Comparison of ENCODE assay signal across 10 cellular contexts in genomic region chr5:125326114-125326513, GRCh38.
DNase-seq lines count a peak whose midpoint lies in the region; ATAC-seq, FAIRE-seq and TF ChIP-seq lines count a peak whose summit lies in the region.
"Had no signal": no experiment of that assay in that cellular context is flagged by ENCODE, and none has a peak within 500 bp of the region (broad histone marks: within the 10 kb centered on the region; RNA-seq: fewer than 3 reads in every experiment).

No MANE protein-coding gene starts in this region.

- no peak for FAIRE-seq in bronchial epithelial cell (lab: Jason Lieb, UNC)
- no peak for FAIRE-seq in kidney (lab: Jason Lieb, UNC)

- H3K4me2 ChIP-seq in GM23338, result no peak overlapping the region

- peaks cover 26% of the 10 kb centered on the region; the same call in 2 of the 3 replicates for H3K4me1 Mint-ChIP-seq in GM23338

- H3K27ac ChIP-seq in GM23338 (ENCODE audit: low read depth) (no peak overlapping the region), kidney (ENCODE audit: low read depth in 2 of 2, low read length in 2 of 2) (no peak overlapping the region), upper lobe of right lung (no peak overlapping the region)

- DNase-seq in GM23338 (ENCODE audit: low spot score) (no peak), NCI-H2227 (lab: John Stamatoyannopoulos, UW; ENCODE audit: unreplicated experiment) (peak; percentile 85), bronchial epithelial cell (ENCODE audit: low read depth) (peak; percentile 76), pulmonary artery endothelial cell (ENCODE audit: low read depth, low spot score) (peak; percentile 71), kidney (no peak), upper lobe of right lung (no peak), posterior cingulate gyrus (no peak)
- DNase-seq: activated CD4-positive, CD25-positive, alpha-beta regulatory T cell had no signal

- no peaks in the 10 kb centered on the region; the same call in 2 of the 3 replicates for H3K36me3 Mint-ChIP-seq in GM23338 (ENCODE audit: low read depth)

- H3K9ac ChIP-seq in kidney (ENCODE audit: low read length in 2 of 2), result no peak overlapping the region

- 0 out of 2 replicates have a peak overlapping the region, but pooled peaks have one; percentile 27 for H3K27ac Mint-ChIP-seq in GM23338
- H3K27ac Mint-ChIP-seq: IgD-negative memory B cell had no signal

- H3K9me3 ChIP-seq in kidney (ENCODE audit: control insufficient read depth in 1 of 2, low read length in 2 of 2), result no peaks in the 10 kb centered on the region
- H3K9me3 ChIP-seq in upper lobe of right lung, result no peaks in the 10 kb centered on the region

- ATAC-seq in GM23338, result no peak
- ATAC-seq in GM18867 (IDR thresholded peaks at IDR 0.05; ENCODE audit: unreplicated experiment), result no peak
- no peak for ATAC-seq in upper lobe of right lung

- H2AFZ ChIP-seq in GM23338, result no peak overlapping the region

- no peaks in the 10 kb centered on the region for H4K20me1 ChIP-seq in GM23338 (replicated peaks; ENCODE audit: insufficient read depth)

- TF ChIP-seq CTCF in GM23338 (conservative IDR thresholded peaks at IDR 0.05; ENCODE audit: low read depth in 2 of 2), result no peak
- TF ChIP-seq CTCF in bronchial epithelial cell (IDR thresholded peaks at IDR 0.05; ENCODE audit: insufficient read depth, low read length, severe bottlenecking), result no peak
- TF ChIP-seq CTCF in kidney (IDR thresholded peaks at IDR 0.05; ENCODE audit: borderline replicate concordance, extremely low read depth, insufficient read depth), result no peak
- TF ChIP-seq CTCF in upper lobe of right lung (IDR thresholded peaks at IDR 0.05), result no peak

- no peak overlapping the region for H3K4me3 ChIP-seq in GM23338
- no peak overlapping the region for H3K4me3 ChIP-seq in bronchial epithelial cell (ENCODE audit: low read depth, low read length)
- no peak overlapping the region for H3K4me3 ChIP-seq in kidney (ENCODE audit: low read length in 2 of 2)
- no peak overlapping the region for H3K4me3 ChIP-seq in upper lobe of right lung

- H3K4me3 Mint-ChIP-seq in GM23338, result no peak overlapping the region
- H3K4me3 Mint-ChIP-seq: IgD-negative memory B cell had no signal

- H3K79me2 ChIP-seq in GM23338 (replicated peaks; ENCODE audit: insufficient read depth), result no peaks in the 10 kb centered on the region

- H3F3A ChIP-seq in GM23338 (replicated peaks; ENCODE audit: low read depth), result no peaks in the 10 kb centered on the region

- H3K9me2 ChIP-seq in GM23338 (ENCODE audit: insufficient read depth), result no peaks in the 10 kb centered on the region; the same call in 1 of the 2 replicates

- peaks cover 2% of the 10 kb centered on the region for H3K27me3 Mint-ChIP-seq in GM23338 (ENCODE audit: insufficient read depth, low read depth, poor library complexity)

- intact Hi-C loops in kidney (cut with DNase I), result no loop called here
- intact Hi-C loops in upper lobe of right lung (cut with DNase I), result no loop called here
- intact Hi-C loops in posterior cingulate gyrus (cut with DNase I), result no loop called here

- no peaks in the 10 kb centered on the region for H3K36me3 ChIP-seq in GM23338 (ENCODE audit: insufficient read depth)
- H3K36me3 ChIP-seq in bronchial epithelial cell (ENCODE audit: control insufficient read depth, insufficient read depth, low read length), result no peaks in the 10 kb centered on the region
- H3K36me3 ChIP-seq in kidney (ENCODE audit: control insufficient read depth in 1 of 2, insufficient read depth in 2 of 2, low read length in 2 of 2), result no peaks in the 10 kb centered on the region
- H3K36me3 ChIP-seq in upper lobe of right lung, result no peaks in the 10 kb centered on the region

- H3K4me1 ChIP-seq in GM23338 (ENCODE audit: insufficient read depth) (peaks cover 4% of the 10 kb centered on the region; the same call in 1 of the 2 replicates), kidney (ENCODE audit: control insufficient read depth in 1 of 2, insufficient read depth in 1 of 2, low read depth in 1 of 2, low read length in 2 of 2) (no peaks in the 10 kb centered on the region), upper lobe of right lung (peaks cover 7% of the 10 kb centered on the region)

- H3K9me3 Mint-ChIP-seq in GM23338, result no peaks in the 10 kb centered on the region

- H3K27me3 ChIP-seq in GM23338 (ENCODE audit: insufficient read depth), result no peaks in the 10 kb centered on the region
- no peaks in the 10 kb centered on the region for H3K27me3 ChIP-seq in bronchial epithelial cell (ENCODE audit: control insufficient read depth, insufficient read depth, low read length)
- no peaks in the 10 kb centered on the region for H3K27me3 ChIP-seq in upper lobe of right lung

TF ChIP-seq in GM23338, 12 proteins besides CTCF, POLR2A, EP300 and RAD21 (continues in another document):
- TF ChIP-seq ZNF114 (CRISPR knock-in tag; IDR thresholded peaks at IDR 0.05) (no peak), EZH2phosphoT487 (IDR thresholded peaks at IDR 0.05; ENCODE audit: unreplicated experiment) (no peak), ZNF331 (CRISPR knock-in tag; IDR thresholded peaks at IDR 0.05; ENCODE audit: low read depth) (no peak), EZH2 (IDR thresholded peaks at IDR 0.05; ENCODE audit: low read depth, unreplicated experiment) (no peak), JUNB (IDR thresholded peaks at IDR 0.05; ENCODE audit: unreplicated experiment) (no peak), POLR2AphosphoS5 (IDR thresholded peaks at IDR 0.05; ENCODE audit: low read depth) (no peak), NANOG (IDR thresholded peaks at IDR 0.05; ENCODE audit: borderline replicate concordance) (no peak), ETS1 (IDR thresholded peaks at IDR 0.05) (no peak), STAT1 (IDR thresholded peaks at IDR 0.05; ENCODE audit: unreplicated experiment) (no peak)
- TF ChIP-seq, protein P1, sequence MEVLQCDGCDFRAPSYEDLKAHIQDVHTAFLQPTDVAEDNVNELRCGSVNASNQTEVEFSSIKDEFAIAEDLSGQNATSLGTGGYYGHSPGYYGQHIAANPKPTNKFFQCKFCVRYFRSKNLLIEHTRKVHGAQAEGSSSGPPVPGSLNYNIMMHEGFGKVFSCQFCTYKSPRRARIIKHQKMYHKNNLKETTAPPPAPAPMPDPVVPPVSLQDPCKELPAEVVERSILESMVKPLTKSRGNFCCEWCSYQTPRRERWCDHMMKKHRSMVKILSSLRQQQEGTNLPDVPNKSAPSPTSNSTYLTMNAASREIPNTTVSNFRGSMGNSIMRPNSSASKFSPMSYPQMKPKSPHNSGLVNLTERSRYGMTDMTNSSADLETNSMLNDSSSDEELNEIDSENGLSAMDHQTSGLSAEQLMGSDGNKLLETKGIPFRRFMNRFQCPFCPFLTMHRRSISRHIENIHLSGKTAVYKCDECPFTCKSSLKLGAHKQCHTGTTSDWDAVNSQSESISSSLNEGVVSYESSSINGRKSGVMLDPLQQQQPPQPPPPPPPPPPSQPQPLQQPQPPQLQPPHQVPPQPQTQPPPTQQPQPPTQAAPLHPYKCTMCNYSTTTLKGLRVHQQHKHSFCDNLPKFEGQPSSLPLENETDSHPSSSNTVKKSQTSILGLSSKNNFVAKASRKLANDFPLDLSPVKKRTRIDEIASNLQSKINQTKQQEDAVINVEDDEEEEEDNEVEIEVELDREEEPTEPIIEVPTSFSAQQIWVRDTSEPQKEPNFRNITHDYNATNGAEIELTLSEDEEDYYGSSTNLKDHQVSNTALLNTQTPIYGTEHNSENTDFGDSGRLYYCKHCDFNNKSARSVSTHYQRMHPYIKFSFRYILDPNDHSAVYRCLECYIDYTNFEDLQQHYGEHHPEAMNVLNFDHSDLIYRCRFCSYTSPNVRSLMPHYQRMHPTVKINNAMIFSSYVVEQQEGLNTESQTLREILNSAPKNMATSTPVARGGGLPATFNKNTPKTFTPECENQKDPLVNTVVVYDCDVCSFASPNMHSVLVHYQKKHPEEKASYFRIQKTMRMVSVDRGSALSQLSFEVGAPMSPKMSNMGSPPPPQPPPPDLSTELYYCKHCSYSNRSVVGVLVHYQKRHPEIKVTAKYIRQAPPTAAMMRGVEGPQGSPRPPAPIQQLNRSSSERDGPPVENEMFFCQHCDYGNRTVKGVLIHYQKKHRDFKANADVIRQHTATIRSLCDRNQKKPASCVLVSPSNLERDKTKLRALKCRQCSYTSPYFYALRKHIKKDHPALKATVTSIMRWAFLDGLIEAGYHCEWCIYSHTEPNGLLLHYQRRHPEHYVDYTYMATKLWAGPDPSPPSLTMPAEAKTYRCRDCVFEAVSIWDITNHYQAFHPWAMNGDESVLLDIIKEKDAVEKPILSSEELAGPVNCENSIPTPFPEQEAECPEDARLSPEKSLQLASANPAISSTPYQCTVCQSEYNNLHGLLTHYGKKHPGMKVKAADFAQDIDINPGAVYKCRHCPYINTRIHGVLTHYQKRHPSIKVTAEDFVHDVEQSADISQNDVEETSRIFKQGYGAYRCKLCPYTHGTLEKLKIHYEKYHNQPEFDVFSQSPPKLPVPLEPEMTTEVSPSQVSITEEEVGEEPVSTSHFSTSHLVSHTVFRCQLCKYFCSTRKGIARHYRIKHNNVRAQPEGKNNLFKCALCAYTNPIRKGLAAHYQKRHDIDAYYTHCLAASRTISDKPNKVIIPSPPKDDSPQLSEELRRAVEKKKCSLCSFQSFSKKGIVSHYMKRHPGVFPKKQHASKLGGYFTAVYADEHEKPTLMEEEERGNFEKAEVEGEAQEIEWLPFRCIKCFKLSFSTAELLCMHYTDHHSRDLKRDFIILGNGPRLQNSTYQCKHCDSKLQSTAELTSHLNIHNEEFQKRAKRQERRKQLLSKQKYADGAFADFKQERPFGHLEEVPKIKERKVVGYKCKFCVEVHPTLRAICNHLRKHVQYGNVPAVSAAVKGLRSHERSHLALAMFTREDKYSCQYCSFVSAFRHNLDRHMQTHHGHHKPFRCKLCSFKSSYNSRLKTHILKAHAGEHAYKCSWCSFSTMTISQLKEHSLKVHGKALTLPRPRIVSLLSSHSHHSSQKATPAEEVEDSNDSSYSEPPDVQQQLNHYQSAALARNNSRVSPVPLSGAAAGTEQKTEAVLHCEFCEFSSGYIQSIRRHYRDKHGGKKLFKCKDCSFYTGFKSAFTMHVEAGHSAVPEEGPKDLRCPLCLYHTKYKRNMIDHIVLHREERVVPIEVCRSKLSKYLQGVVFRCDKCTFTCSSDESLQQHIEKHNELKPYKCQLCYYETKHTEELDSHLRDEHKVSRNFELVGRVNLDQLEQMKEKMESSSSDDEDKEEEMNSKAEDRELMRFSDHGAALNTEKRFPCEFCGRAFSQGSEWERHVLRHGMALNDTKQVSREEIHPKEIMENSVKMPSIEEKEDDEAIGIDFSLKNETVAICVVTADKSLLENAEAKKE (CRISPR knock-in tag; IDR thresholded peaks at IDR 0.05), result no peak

Comparison
In these comparisons a context has a peak if more than half of its experiments do, and no peak if none do; other contexts are left out.
1. DNase-seq: peak in NCI-H2227 (single experiment), bronchial epithelial cell (single experiment) and pulmonary artery endothelial cell (single experiment); none in GM23338 (single experiment), kidney (single experiment), upper lobe of right lung (single experiment) and posterior cingulate gyrus (0 of 10).